7 cellular contexts compared by ENCODE assay signal in genomic region chr11:64358907-64359711, GRCh38. TPM values are rescaled to one million over a fixed set of nuclear protein-coding genes. Genes with fewer than 3 reads are reported as not detected.
DNase-seq lines count a peak whose midpoint lies in the region; ATAC-seq and TF ChIP-seq lines count a peak whose summit lies in the region.

Gene RPS6KA4, plus strand, starts transcription at chr11:64359162. Its CDS starts 74 bp downstream, at chr11:64359236.

- H3F3A ChIP-seq in PC-3 (ENCODE audit: low read length, unreplicated experiment) (no peaks in the 10 kb centered on the region), neural cell (ENCODE audit: insufficient read depth, low read length, poor library complexity, severe bottlenecking) (no peaks in the 10 kb centered on the region)

- H3K27ac Mint-ChIP-seq in activated naive CD8-positive, alpha-beta T cell treated with anti-CD3 and anti-CD28 coated beads for 36 hours = peak within 1 kb of the TSS; percentile 66

- peaks cover 37% of the 10 kb centered on the region for H3K4me1 Mint-ChIP-seq in activated naive CD8-positive, alpha-beta T cell treated with anti-CD3 and anti-CD28 coated beads for 36 hours

- H3K36me3 ChIP-seq in PC-3 (ENCODE audit: low read depth, low read length) = peaks cover 25% of the 10 kb centered on the region
- no peaks in the 10 kb centered on the region for H3K36me3 ChIP-seq in neural cell (ENCODE audit: insufficient read depth, low read length)
- peaks cover 32% of the 10 kb centered on the region for H3K36me3 ChIP-seq in upper lobe of right lung

- H4K20me1 ChIP-seq in PC-3 (ENCODE audit: low read length) (peaks cover 11% of the 10 kb centered on the region; the same call in 1 of the 2 replicates), neural cell (ENCODE audit: insufficient read depth) (no peaks in the 10 kb centered on the region)

- H3K9me3 ChIP-seq in PC-3 (ENCODE audit: low read length) (no peaks in the 10 kb centered on the region), neural cell (ENCODE audit: low read length) (no peaks in the 10 kb centered on the region), upper lobe of right lung (no peaks in the 10 kb centered on the region)

- peak; percentile 72 for DNase-seq in GM12865 (ENCODE audit: low read depth)
- DNase-seq in PC-3 = peak; percentile 82
- DNase-seq in activated naive CD8-positive, alpha-beta T cell treated with anti-CD3 and anti-CD28 coated beads for 36 hours = peak; percentile 77
- peak; percentile 68 for DNase-seq in globus pallidus (ENCODE audit: low spot score)
- peak; percentile 87 for DNase-seq in upper lobe of right lung

- H3K79me2 ChIP-seq in PC-3 (ENCODE audit: low read length) = peaks cover 28% of the 10 kb centered on the region
- no peaks in the 10 kb centered on the region for H3K79me2 ChIP-seq in neural cell (replicated peaks; ENCODE audit: insufficient read depth, low read length)

- TF ChIP-seq EP300 in neural cell (conservative IDR thresholded peaks at IDR 0.05; ENCODE audit: poor library complexity, severe bottlenecking) = no peak

- TF ChIP-seq CTCF in GM12865 (IDR thresholded peaks at IDR 0.05; ENCODE audit: insufficient read depth, low read depth, low read length, missing control alignments) = no peak
- TF ChIP-seq CTCF in PC-3 (conservative IDR thresholded peaks at IDR 0.05; ENCODE audit: low read depth, low read length) = no peak; the same call in 1 of the 2 replicates
- TF ChIP-seq CTCF in neural cell (IDR thresholded peaks at IDR 0.05; ENCODE audit: poor library complexity, severe bottlenecking) = peak; percentile 18
- no peak for TF ChIP-seq CTCF in upper lobe of right lung (IDR thresholded peaks at IDR 0.05)

- H3K4me3 ChIP-seq in GM12865 (ENCODE audit: low read depth, low read length) (peak within 1 kb of the TSS; percentile 59), PC-3 (ENCODE audit: low read length) (peak within 1 kb of the TSS; percentile 92), neural cell (ENCODE audit: low read length) (peak within 1 kb of the TSS; percentile 75), upper lobe of right lung (peak within 1 kb of the TSS; percentile 91)

- POLR2A ChIA-PET in PC-3 (lab: Charles Lee; ENCODE audit: unreplicated experiment) = no interaction called here

- H3K4me2 ChIP-seq in PC-3 (ENCODE audit: low read length) = peak within 1 kb of the TSS; percentile 96
- peak within 1 kb of the TSS; percentile 76 for H3K4me2 ChIP-seq in neural cell (ENCODE audit: low read length)

- H3K9me2 ChIP-seq in PC-3 (replicated peaks; ENCODE audit: low read length) = no peaks in the 10 kb centered on the region
- H3K9me2 ChIP-seq in neural cell (ENCODE audit: insufficient read depth, low read length) = no peaks in the 10 kb centered on the region

- intact Hi-C loops in PC-3 (cut with micrococcal nuclease) (loop anchor here (5.0 kb wide), 2 partner anchors 88 to 293 kb away; no protein-coding TSS in a partner anchor), upper lobe of right lung (cut with DNase I) (no loop called here)

- H3K9ac ChIP-seq in PC-3 (ENCODE audit: low read length) (peak within 1 kb of the TSS; percentile 85), neural cell (ENCODE audit: low read length) (peak within 1 kb of the TSS; percentile 71)

- H3K4me3 Mint-ChIP-seq in activated naive CD8-positive, alpha-beta T cell treated with anti-CD3 and anti-CD28 coated beads for 36 hours = peak within 1 kb of the TSS; percentile 88

- H3K36me3 Mint-ChIP-seq in activated naive CD8-positive, alpha-beta T cell treated with anti-CD3 and anti-CD28 coated beads for 36 hours = peaks cover 13% of the 10 kb centered on the region

- H2AFZ ChIP-seq in PC-3 (ENCODE audit: low read length) (peak within 1 kb of the TSS; percentile 88), neural cell (ENCODE audit: low read depth, low read length) (peak within 1 kb of the TSS; percentile 60)

- no peaks in the 10 kb centered on the region for H3K27me3 Mint-ChIP-seq in activated naive CD8-positive, alpha-beta T cell treated with anti-CD3 and anti-CD28 coated beads for 36 hours

- peak; percentile 8 for TF ChIP-seq RAD21 in neural cell (conservative IDR thresholded peaks at IDR 0.05)

- ATAC-seq in HG02610 (IDR thresholded peaks at IDR 0.05; ENCODE audit: unreplicated experiment) = peak; percentile 62
- peak; percentile 69 for ATAC-seq in PC-3
- ATAC-seq in upper lobe of right lung = peak; percentile 87

- no peaks in the 10 kb centered on the region for H3K9me3 Mint-ChIP-seq in activated naive CD8-positive, alpha-beta T cell treated with anti-CD3 and anti-CD28 coated beads for 36 hours

- H3K27ac ChIP-seq in PC-3 (ENCODE audit: low read length) (peak within 1 kb of the TSS; percentile 40), neural cell (ENCODE audit: low read length) (no peak within 1 kb of the TSS), upper lobe of right lung (peak within 1 kb of the TSS; percentile 91)

- CTCF ChIA-PET in PC-3 (lab: Charles Lee) = interaction anchor here (1.6 to 4.5 kb wide), 2 partner anchors 42 to 90 kb away, joined by 5 to 106 read pairs; partner anchors contain the start of genes PRDX5 and TRMT112

- H3K4me1 ChIP-seq in PC-3 (ENCODE audit: insufficient read depth, low read length) (peaks cover 36% of the 10 kb centered on the region), upper lobe of right lung (peaks cover 32% of the 10 kb centered on the region)

- TSS peak; percentile 30 for BruUV-seq in PC-3 (replicated peaks; lab: Mats Ljungman, UMichigan)

- H3K27me3 ChIP-seq in PC-3 (ENCODE audit: low read length) (no peaks in the 10 kb centered on the region), neural cell (ENCODE audit: insufficient read depth, low read depth, low read length) (no peaks in the 10 kb centered on the region), upper lobe of right lung (no peaks in the 10 kb centered on the region)

TF ChIP-seq in neural cell, 6 proteins besides CTCF, POLR2A, EP300 and RAD21:
- TF ChIP-seq REST (IDR thresholded peaks at IDR 0.05; ENCODE audit: borderline replicate concordance) (no peak), SMC3 (conservative IDR thresholded peaks at IDR 0.05; ENCODE audit: poor library complexity) (peak; percentile 15), MXI1 (conservative IDR thresholded peaks at IDR 0.05; ENCODE audit: poor library complexity, severe bottlenecking) (peak; percentile 29)

RNA-seq across cellular contexts. Expression of gene RPS6KA4, which starts in this region (rescaled TPM):
- total RNA-seq in PC-3 (2014; rRNA removed) = 148 and 189 TPM in 2 replicates
- total RNA-seq in activated naive CD8-positive, alpha-beta T cell treated with anti-CD3 and anti-CD28 coated beads for 36 hours = 10 to 100 TPM; 20.3 to 24.5 TPM
- polyA plus RNA-seq in neural cell = 16.7 and 24.6 TPM in 2 replicates
- 9.3 and 10.5 TPM in 2 replicates for polyA minus RNA-seq in neural cell
- total RNA-seq in upper lobe of right lung = 42.4 TPM
